ENCODE assay signal across 8 cellular contexts in genomic region chr6:2876210-2877056, GRCh38. TPM values are rescaled to one million over a fixed set of nuclear protein-coding genes. Genes with fewer than 3 reads are reported as not detected.
DNase-seq lines count a peak whose midpoint lies in the region; ATAC-seq and TF ChIP-seq lines count a peak whose summit lies in the region.

No MANE protein-coding gene starts in this region.

- POLR2A ChIA-PET in WTC11 (lab: Charles Lee): interaction anchor here (1.0 to 1.2 kb wide), 3 partner anchors 11 to 56 kb away, joined by 3 read pairs; no protein-coding TSS in a partner anchor
- POLR2A ChIA-PET in naive thymus-derived CD4-positive, alpha-beta T cell (lab: Charles Lee): interaction anchor here (0.7 to 3.5 kb wide), 6 partner anchors 12 to 64 kb away, joined by 3 to 25 read pairs (median 6); partner anchors contain the start of gene SERPINB1

- no peaks in the 10 kb centered on the region for H3K9me2 ChIP-seq in DOHH2 (replicated peaks; ENCODE audit: control insufficient read depth, low read length)

- CTCF ChIA-PET in WTC11 (lab: Charles Lee): interaction anchor here (0.6 to 1.6 kb wide), 5 partner anchors 22 to 76 kb away, joined by 3 to 15 read pairs (median 3); partner anchors contain the start of gene SERPINB1
- CTCF ChIA-PET in naive thymus-derived CD4-positive, alpha-beta T cell (lab: Charles Lee): interaction anchor here (1.0 to 7.0 kb wide), 6 partner anchors 13 to 29 kb away, joined by 3 to 57 read pairs (median 8); no protein-coding TSS in a partner anchor

- H3K4me3 Mint-ChIP-seq in WTC11: peak overlapping the region; percentile 91
- peak overlapping the region; percentile 79 to 87 (median 84) for H3K4me3 Mint-ChIP-seq in naive thymus-derived CD4-positive, alpha-beta T cell

- H3K27me3 Mint-ChIP-seq in WTC11 (ENCODE audit: low read depth): peaks cover 22% of the 10 kb centered on the region
- H3K27me3 Mint-ChIP-seq in naive thymus-derived CD4-positive, alpha-beta T cell: no peaks in the 10 kb centered on the region

- peak overlapping the region; percentile 54 for H3K4me3 ChIP-seq in DOHH2 (ENCODE audit: low read length)
- H3K4me3 ChIP-seq in naive thymus-derived CD4-positive, alpha-beta T cell (ENCODE audit: low read length): peak overlapping the region; percentile 50

- peaks cover 52% of the 10 kb centered on the region for H3K4me1 Mint-ChIP-seq in WTC11
- peaks cover 63 to 83% (median 79%) of the 10 kb centered on the region in 7 donors for H3K4me1 Mint-ChIP-seq in naive thymus-derived CD4-positive, alpha-beta T cell

- H3K79me2 ChIP-seq in DOHH2 (ENCODE audit: control insufficient read depth, low read length): peaks cover 53% of the 10 kb centered on the region

- H3K9me3 Mint-ChIP-seq in WTC11: peaks cover 7% of the 10 kb centered on the region
- peaks cover 0 to 22% (median 3%) of the 10 kb centered on the region in 11 donors for H3K9me3 Mint-ChIP-seq in naive thymus-derived CD4-positive, alpha-beta T cell

- H3K4me1 ChIP-seq in DOHH2 (ENCODE audit: control insufficient read depth, low read length): peaks cover 91% of the 10 kb centered on the region
- H3K4me1 ChIP-seq in naive thymus-derived CD4-positive, alpha-beta T cell (ENCODE audit: control insufficient read depth in 2 of 2, insufficient read depth in 2 of 2, low read length in 2 of 2): peaks cover 54 to 55% of the 10 kb centered on the region in 2 donors

- DNase-seq in WTC11 (ENCODE audit: low spot score) (peak; percentile 37), fibroblast of peridontal ligament (ENCODE audit: extremely low read depth) (peak; percentile 80), NCI-H446 (lab: John Stamatoyannopoulos, UW) (no peak), amniotic stem cell (lab: John Stamatoyannopoulos, UW) (no peak)
- DNase-seq in naive thymus-derived CD4-positive, alpha-beta T cell: no peak
- no peak for DNase-seq in activated CD4-positive, CD25-positive, alpha-beta regulatory T cell (lab: John Stamatoyannopoulos, UW)

- TF ChIP-seq CTCF in DOHH2 (IDR thresholded peaks at IDR 0.05; ENCODE audit: low read depth, low read length, poor library complexity, severe bottlenecking) (no peak), WTC11 (IDR thresholded peaks at IDR 0.05) (no peak)

- 0 out of 2 replicates have a peak, but pooled peaks cover 3% of the 10 kb centered on the region for H3K36me3 ChIP-seq in DOHH2 (ENCODE audit: control insufficient read depth, low read length)
- no peaks in the 10 kb centered on the region for H3K36me3 ChIP-seq in naive thymus-derived CD4-positive, alpha-beta T cell (ENCODE audit: control insufficient read depth in 2 of 3, insufficient read depth in 3 of 3, low read length in 3 of 3)

- intact Hi-C loops in naive thymus-derived CD4-positive, alpha-beta T cell (cut with micrococcal nuclease): loop anchor here in 1 of 2 donors (1.0 to 2.0 kb wide), 4 partner anchors 14 to 28 kb away; no protein-coding TSS in a partner anchor

- no peaks in the 10 kb centered on the region; the same call in 1 of the 2 replicates for H3K9me3 ChIP-seq in DOHH2 (ENCODE audit: control insufficient read depth, insufficient read depth, low read length)
- no peaks in the 10 kb centered on the region for H3K9me3 ChIP-seq in naive thymus-derived CD4-positive, alpha-beta T cell (ENCODE audit: control insufficient read depth in 2 of 3, low read length in 3 of 3)

- H3K4me2 ChIP-seq in DOHH2 (ENCODE audit: low read length): peak overlapping the region; percentile 86

- H3K27ac Mint-ChIP-seq in WTC11: peak overlapping the region; percentile 93
- H3K27ac Mint-ChIP-seq in naive thymus-derived CD4-positive, alpha-beta T cell: peak overlapping the region; percentile 82 to 98 (median 91)

- H3K27ac ChIP-seq in DOHH2 (ENCODE audit: low read depth, low read length): peak overlapping the region; percentile 40
- peak overlapping the region; percentile 71 for H3K27ac ChIP-seq in naive thymus-derived CD4-positive, alpha-beta T cell (ENCODE audit: low read depth, low read length)

- ATAC-seq in HG02981 (IDR thresholded peaks at IDR 0.05; ENCODE audit: unreplicated experiment) (peak; percentile 38), WTC11 (peak; percentile 42)
- peak; percentile 38 for ATAC-seq in naive thymus-derived CD4-positive, alpha-beta T cell

- no peaks in the 10 kb centered on the region for H3K27me3 ChIP-seq in DOHH2 (ENCODE audit: control insufficient read depth, low read length)
- H3K27me3 ChIP-seq in naive thymus-derived CD4-positive, alpha-beta T cell (ENCODE audit: control insufficient read depth in 2 of 2, insufficient read depth in 2 of 2, low read length in 2 of 2): no peaks in the 10 kb centered on the region

- H4K20me1 ChIP-seq in DOHH2 (ENCODE audit: control insufficient read depth, insufficient read depth, low read depth, low read length): no peaks in the 10 kb centered on the region

- H3K36me3 Mint-ChIP-seq in WTC11: no peaks in the 10 kb centered on the region
- peaks cover 0 to 36% (median under 1%) of the 10 kb centered on the region in 5 donors for H3K36me3 Mint-ChIP-seq in naive thymus-derived CD4-positive, alpha-beta T cell

- H3F3A ChIP-seq in DOHH2 (ENCODE audit: control insufficient read depth, insufficient read depth): peaks cover 18% of the 10 kb centered on the region; the same call in 1 of the 2 replicates

TF ChIP-seq in WTC11, 78 proteins besides CTCF, POLR2A, EP300 and RAD21:
- TF ChIP-seq, protein P1, sequence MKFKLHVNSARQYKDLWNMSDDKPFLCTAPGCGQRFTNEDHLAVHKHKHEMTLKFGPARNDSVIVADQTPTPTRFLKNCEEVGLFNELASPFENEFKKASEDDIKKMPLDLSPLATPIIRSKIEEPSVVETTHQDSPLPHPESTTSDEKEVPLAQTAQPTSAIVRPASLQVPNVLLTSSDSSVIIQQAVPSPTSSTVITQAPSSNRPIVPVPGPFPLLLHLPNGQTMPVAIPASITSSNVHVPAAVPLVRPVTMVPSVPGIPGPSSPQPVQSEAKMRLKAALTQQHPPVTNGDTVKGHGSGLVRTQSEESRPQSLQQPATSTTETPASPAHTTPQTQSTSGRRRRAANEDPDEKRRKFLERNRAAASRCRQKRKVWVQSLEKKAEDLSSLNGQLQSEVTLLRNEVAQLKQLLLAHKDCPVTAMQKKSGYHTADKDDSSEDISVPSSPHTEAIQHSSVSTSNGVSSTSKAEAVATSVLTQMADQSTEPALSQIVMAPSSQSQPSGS (CRISPR knock-in tag; IDR thresholded peaks at IDR 0.05; ENCODE audit: borderline replicate concordance, low read depth): no peak
- TF ChIP-seq CREM (CRISPR knock-in tag; IDR thresholded peaks at IDR 0.05): no peak
- TF ChIP-seq ZNF425 (CRISPR knock-in tag; conservative IDR thresholded peaks at IDR 0.05): 0 out of 2 replicates have a peak, but pooled peaks have one; percentile 20
- TF ChIP-seq TEAD4 (CRISPR knock-in tag; IDR thresholded peaks at IDR 0.05): peak; percentile 57; the same call in 1 of the 2 replicates
- TF ChIP-seq, protein P2, sequence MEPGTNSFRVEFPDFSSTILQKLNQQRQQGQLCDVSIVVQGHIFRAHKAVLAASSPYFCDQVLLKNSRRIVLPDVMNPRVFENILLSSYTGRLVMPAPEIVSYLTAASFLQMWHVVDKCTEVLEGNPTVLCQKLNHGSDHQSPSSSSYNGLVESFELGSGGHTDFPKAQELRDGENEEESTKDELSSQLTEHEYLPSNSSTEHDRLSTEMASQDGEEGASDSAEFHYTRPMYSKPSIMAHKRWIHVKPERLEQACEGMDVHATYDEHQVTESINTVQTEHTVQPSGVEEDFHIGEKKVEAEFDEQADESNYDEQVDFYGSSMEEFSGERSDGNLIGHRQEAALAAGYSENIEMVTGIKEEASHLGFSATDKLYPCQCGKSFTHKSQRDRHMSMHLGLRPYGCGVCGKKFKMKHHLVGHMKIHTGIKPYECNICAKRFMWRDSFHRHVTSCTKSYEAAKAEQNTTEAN (CRISPR knock-in tag; IDR thresholded peaks at IDR 0.05): 0 out of 2 replicates have a peak, but pooled peaks have one; percentile 31
- no peak for TF ChIP-seq ATF1 (CRISPR knock-in tag; IDR thresholded peaks at IDR 0.05)
- TF ChIP-seq GABPB1 (CRISPR knock-in tag; IDR thresholded peaks at IDR 0.05): peak; percentile 90

RNA-seq across cellular contexts. Expression of gene SERPINB9, which starts 26.7 kb away (rescaled TPM):
- total RNA-seq in WTC11 (2021): 39.5 to 43.7 TPM (median 41.6 TPM) in 3 replicates
- total RNA-seq in naive thymus-derived CD4-positive, alpha-beta T cell: 10 to 100 TPM; 25.1 to 74.4 (median 52.0) TPM
- 10 to 100 TPM; 33.1 to 34.1 TPM for polyA plus RNA-seq in naive thymus-derived CD4-positive, alpha-beta T cell

RNA-seq across cellular contexts. Expression of gene SERPINB1, which starts 34.8 kb away (rescaled TPM):
- total RNA-seq in WTC11 (2021): 14.8 to 21.1 TPM (median 16.9 TPM) in 3 replicates
- total RNA-seq in naive thymus-derived CD4-positive, alpha-beta T cell: 100 to 1,000 TPM in 1 of 5 experiments, 10 to 100 TPM in 4; 43.8 to 108 (median 62.5) TPM
- polyA plus RNA-seq in naive thymus-derived CD4-positive, alpha-beta T cell: 100 to 1,000 TPM; 129 to 135 TPM

Comparison
In these comparisons a context has a peak if more than half of its experiments do, and no peak if none do; other contexts are left out.
1. DNase-seq: peak in WTC11 (single experiment) and fibroblast of peridontal ligament (single experiment); none in naive thymus-derived CD4-positive, alpha-beta T cell (0 of 9), NCI-H446 (0 of 2), activated CD4-positive, CD25-positive, alpha-beta regulatory T cell (0 of 4) and amniotic stem cell (single experiment).
2. Peak in every context shown above with its lines, with median percentiles within 50 percentile points of each other: ATAC-seq.